In genomic region chr13:98443329-98443728, GRCh38 we compare ENCODE assay signal across 1 cellular context.
TF ChIP-seq lines count a peak whose summit lies in the region.

No MANE protein-coding gene starts in this region.

TF ChIP-seq in GM23338, 12 proteins besides CTCF, POLR2A, EP300 and RAD21 (continued from another document):
- TF ChIP-seq EZH2 (IDR thresholded peaks at IDR 0.05; ENCODE audit: low read depth, unreplicated experiment) (no peak), ETS1 (IDR thresholded peaks at IDR 0.05) (no peak), ZNF331 (CRISPR knock-in tag; IDR thresholded peaks at IDR 0.05; ENCODE audit: low read depth) (no peak)
